8 cellular contexts compared by ENCODE assay signal in the genomic region with DNA sequence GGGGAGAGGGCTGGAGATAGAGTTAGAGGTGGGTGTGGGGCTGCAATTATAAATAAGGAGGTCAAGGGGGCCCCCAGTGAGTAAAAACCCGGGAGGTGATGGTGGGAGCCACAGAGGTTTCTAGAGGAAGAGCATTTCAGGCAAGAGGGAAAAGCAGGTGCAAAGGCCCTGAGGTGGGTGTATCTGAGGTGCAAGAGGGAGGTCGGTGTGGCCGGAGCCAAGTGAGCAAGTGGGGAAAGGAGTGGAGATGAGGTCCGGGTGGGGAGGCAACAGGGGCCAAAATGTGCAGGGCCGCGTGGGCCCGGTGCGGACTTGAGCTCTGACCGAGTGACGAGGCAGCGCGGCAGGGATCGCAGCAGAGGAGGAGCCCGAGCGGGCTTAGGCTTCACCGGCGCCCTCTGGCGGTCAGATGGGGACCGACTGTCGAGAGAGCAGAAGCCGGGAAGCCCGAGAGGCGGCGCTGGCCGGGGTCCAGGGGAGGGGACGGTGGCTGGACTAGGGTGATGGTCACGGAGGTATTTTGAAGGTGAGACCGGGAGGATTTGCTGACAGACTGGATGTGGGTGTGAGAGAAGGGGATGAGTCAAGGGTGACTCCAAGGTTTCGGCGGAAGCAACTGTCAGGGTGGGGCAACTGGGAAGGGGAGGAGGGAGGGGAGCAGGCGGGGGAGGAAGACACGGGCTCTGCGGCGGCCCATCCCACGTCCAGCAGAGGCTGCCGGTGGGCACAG. TPM values are rescaled to one million over a fixed set of nuclear protein-coding genes. Genes with fewer than 3 reads are reported as not detected.
DNase-seq lines count a peak whose midpoint lies in the region; ATAC-seq and TF ChIP-seq lines count a peak whose summit lies in the region.

No MANE protein-coding gene starts in this region.

- H3K9me3 Mint-ChIP-seq in activated naive CD8-positive, alpha-beta T cell treated with anti-CD3 and anti-CD28 coated beads, Interleukin-2, amount 10 ng/mL, durations not matched to agents 7 days and 5 days, result no peaks in the 10 kb centered on the region

- H3K27ac Mint-ChIP-seq in activated naive CD8-positive, alpha-beta T cell treated with anti-CD3 and anti-CD28 coated beads, Interleukin-2, amount 10 ng/mL, durations not matched to agents 7 days and 5 days, result peak overlapping the region; percentile 34

- peaks cover 18% of the 10 kb centered on the region for H3K4me1 Mint-ChIP-seq in activated naive CD8-positive, alpha-beta T cell treated with anti-CD3 and anti-CD28 coated beads, Interleukin-2, amount 10 ng/mL, durations not matched to agents 7 days and 5 days

- peak; percentile 91 for DNase-seq in GM10248 (ENCODE audit: extremely low spot score)
- peak; percentile 85 for DNase-seq in NCI-H1048 (lab: John Stamatoyannopoulos, UW)
- peak; percentile 93 for DNase-seq in activated naive CD8-positive, alpha-beta T cell treated with anti-CD3 and anti-CD28 coated beads, Interleukin-2, amount 10 ng/mL, durations not matched to agents 7 days and 5 days
- peak; percentile 96 for DNase-seq in cardiac septum (ENCODE audit: low spot score)
- peak; percentile 77 for DNase-seq in pons (ENCODE audit: low spot score)
- peak; percentile 75 to 90 for DNase-seq in tibial nerve (ENCODE audit: low spot score in 2 of 2)

- H3K4me2 ChIP-seq in SU-DHL-6 (ENCODE audit: low read depth, low read length, poor library complexity, severe bottlenecking), result peak overlapping the region; percentile 44

- H3K27me3 ChIP-seq in SU-DHL-6 (ENCODE audit: low read length), result no peaks in the 10 kb centered on the region
- H3K27me3 ChIP-seq in tibial nerve, result no peaks in the 10 kb centered on the region

- H3K36me3 ChIP-seq in SU-DHL-6 (ENCODE audit: low read length) (no peaks in the 10 kb centered on the region), tibial nerve (no peaks in the 10 kb centered on the region)

- H3K9ac ChIP-seq in SU-DHL-6 (ENCODE audit: low read length), result peak overlapping the region; percentile 12; the same call in 1 of the 2 replicates

- peak in 1 of 2 donors; percentile 16 for TF ChIP-seq EP300 in tibial nerve (IDR thresholded peaks at IDR 0.05)

- H2AFZ ChIP-seq in SU-DHL-6 (ENCODE audit: low read depth, low read length, severe bottlenecking), result peak overlapping the region; percentile 10

- CTCF ChIA-PET in GM10248 (lab: Yijun Ruan, JAX), result interaction anchor here (0.6 to 8.7 kb wide), 29 partner anchors 9 to 322 kb away, joined by 3 to 133 read pairs (median 4); a partner anchor contains a TSS

- ATAC-seq in activated naive CD8-positive, alpha-beta T cell treated with anti-CD3 and anti-CD28 coated beads, Interleukin-2, amount 10 ng/mL, durations not matched to agents 7 days and 5 days (ENCODE audit: low read depth), result peak; percentile 86
- ATAC-seq in HG02763 (IDR thresholded peaks at IDR 0.05; ENCODE audit: unreplicated experiment), result no peak

- TF ChIP-seq POLR2A in tibial nerve (IDR thresholded peaks at IDR 0.05), result no peak

- H4K20me1 ChIP-seq in SU-DHL-6 (ENCODE audit: low read depth, low read length), result no peaks in the 10 kb centered on the region

- no peaks in the 10 kb centered on the region for H3K36me3 Mint-ChIP-seq in activated naive CD8-positive, alpha-beta T cell treated with anti-CD3 and anti-CD28 coated beads, Interleukin-2, amount 10 ng/mL, durations not matched to agents 7 days and 5 days

- no peak overlapping the region for H3K27ac ChIP-seq in SU-DHL-6 (ENCODE audit: low read depth, low read length)
- H3K27ac ChIP-seq in tibial nerve, result no peak overlapping the region

- no peaks in the 10 kb centered on the region for H3K9me2 ChIP-seq in SU-DHL-6 (replicated peaks; ENCODE audit: insufficient read depth, low read length)

- intact Hi-C loops in cardiac septum (cut with DNase I), result loop anchor here (5.0 kb wide), 4 partner anchors 82 to 322 kb away; a partner anchor contains a TSS

- peak overlapping the region; percentile 79 for H3K4me3 Mint-ChIP-seq in activated naive CD8-positive, alpha-beta T cell treated with anti-CD3 and anti-CD28 coated beads, Interleukin-2, amount 10 ng/mL, durations not matched to agents 7 days and 5 days

- H3K4me1 ChIP-seq in tibial nerve, result peaks cover 0 to 14% (median 1%) of the 10 kb centered on the region in 4 donors

- TF ChIP-seq CTCF in GM10248 (IDR thresholded peaks at IDR 0.05; ENCODE audit: control extremely low read depth, extremely low read depth, low read depth, missing control alignments) (peak; percentile 98), SU-DHL-6 (IDR thresholded peaks at IDR 0.05; ENCODE audit: insufficient read depth, low read length, poor library complexity, severe bottlenecking) (peak; percentile 96), tibial nerve (IDR thresholded peaks at IDR 0.05) (peak; percentile 83 to 93 (median 88))

- 5 to 7% methylated on average over 32 to 35 of the region's 36 CpGs for WGBS in tibial nerve, 2 donors

- POLR2A ChIA-PET in GM10248 (lab: Yijun Ruan, JAX), result interaction anchor here (1.0 kb wide), 1 partner anchor 30 kb away, joined by 4 read pairs; a partner anchor contains a TSS
- POLR2A ChIA-PET in activated naive CD8-positive, alpha-beta T cell treated with anti-CD3 and anti-CD28 coated beads, Interleukin-2, amount 10 ng/mL, durations not matched to agents 7 days and 5 days (lab: Charles Lee), result interaction anchor here (0.5 to 1.0 kb wide), 3 partner anchors 17 to 83 kb away, joined by 3 to 5 read pairs (median 4); no protein-coding TSS in a partner anchor

- H3K27me3 Mint-ChIP-seq in activated naive CD8-positive, alpha-beta T cell treated with anti-CD3 and anti-CD28 coated beads, Interleukin-2, amount 10 ng/mL, durations not matched to agents 7 days and 5 days, result peaks cover 11% of the 10 kb centered on the region

- H3K4me3 ChIP-seq in SU-DHL-6 (ENCODE audit: insufficient read depth, low read length, poor library complexity, severe bottlenecking) (no peak overlapping the region), tibial nerve (peak overlapping the region in 3 of 4 donors; percentile 18 to 48 (median 48))

- no peaks in the 10 kb centered on the region for H3F3A ChIP-seq in SU-DHL-6 (ENCODE audit: insufficient read depth)

- no peaks in the 10 kb centered on the region for H3K9me3 ChIP-seq in SU-DHL-6 (ENCODE audit: insufficient read depth, low read length)
- H3K9me3 ChIP-seq in tibial nerve, result no peaks in the 10 kb centered on the region

- no peaks in the 10 kb centered on the region for H3K79me2 ChIP-seq in SU-DHL-6 (ENCODE audit: insufficient read depth, low read length)

RNA-seq across cellular contexts. Expression of a gene that starts 17.7 kb away (rescaled TPM):
- not detected for total RNA-seq in activated naive CD8-positive, alpha-beta T cell treated with anti-CD3 and anti-CD28 coated beads, Interleukin-2, amount 10 ng/mL, durations not matched to agents 7 days and 5 days
- total RNA-seq in cardiac septum (not detected), tibial nerve (not detected)

RNA-seq across cellular contexts. Expression of a gene that starts 26.0 kb away (rescaled TPM):
- 1 to 10 TPM; 2.7 to 3.6 TPM for total RNA-seq in activated naive CD8-positive, alpha-beta T cell treated with anti-CD3 and anti-CD28 coated beads, Interleukin-2, amount 10 ng/mL, durations not matched to agents 7 days and 5 days
- total RNA-seq in cardiac septum (not detected), tibial nerve (not detected)

RNA-seq across cellular contexts. Expression of a gene that starts 30.1 kb away (rescaled TPM):
- total RNA-seq in activated naive CD8-positive, alpha-beta T cell treated with anti-CD3 and anti-CD28 coated beads, Interleukin-2, amount 10 ng/mL, durations not matched to agents 7 days and 5 days, result 1,000 to 10,000 TPM; 1,565 to 1,587 TPM
- total RNA-seq in cardiac septum (437 TPM), tibial nerve (1,000 to 10,000 TPM; 2,253 to 3,141 (median 2,490) TPM)

RNA-seq across cellular contexts. Expression of a gene that starts 30.5 kb away (rescaled TPM):
- total RNA-seq in activated naive CD8-positive, alpha-beta T cell treated with anti-CD3 and anti-CD28 coated beads, Interleukin-2, amount 10 ng/mL, durations not matched to agents 7 days and 5 days, result 10 to 100 TPM; 31.4 to 31.8 TPM
- total RNA-seq in cardiac septum (8.5 TPM), tibial nerve (10 to 100 TPM; 28.0 to 34.7 (median 30.1) TPM)

RNA-seq across cellular contexts. Expression of a gene that starts 36.9 kb away (rescaled TPM):
- not detected for total RNA-seq in activated naive CD8-positive, alpha-beta T cell treated with anti-CD3 and anti-CD28 coated beads, Interleukin-2, amount 10 ng/mL, durations not matched to agents 7 days and 5 days
- total RNA-seq in cardiac septum, result 0.19 TPM
- not detected for total RNA-seq in tibial nerve
